Comparison of ENCODE assay signal across 8 cellular contexts in the genomic region with DNA sequence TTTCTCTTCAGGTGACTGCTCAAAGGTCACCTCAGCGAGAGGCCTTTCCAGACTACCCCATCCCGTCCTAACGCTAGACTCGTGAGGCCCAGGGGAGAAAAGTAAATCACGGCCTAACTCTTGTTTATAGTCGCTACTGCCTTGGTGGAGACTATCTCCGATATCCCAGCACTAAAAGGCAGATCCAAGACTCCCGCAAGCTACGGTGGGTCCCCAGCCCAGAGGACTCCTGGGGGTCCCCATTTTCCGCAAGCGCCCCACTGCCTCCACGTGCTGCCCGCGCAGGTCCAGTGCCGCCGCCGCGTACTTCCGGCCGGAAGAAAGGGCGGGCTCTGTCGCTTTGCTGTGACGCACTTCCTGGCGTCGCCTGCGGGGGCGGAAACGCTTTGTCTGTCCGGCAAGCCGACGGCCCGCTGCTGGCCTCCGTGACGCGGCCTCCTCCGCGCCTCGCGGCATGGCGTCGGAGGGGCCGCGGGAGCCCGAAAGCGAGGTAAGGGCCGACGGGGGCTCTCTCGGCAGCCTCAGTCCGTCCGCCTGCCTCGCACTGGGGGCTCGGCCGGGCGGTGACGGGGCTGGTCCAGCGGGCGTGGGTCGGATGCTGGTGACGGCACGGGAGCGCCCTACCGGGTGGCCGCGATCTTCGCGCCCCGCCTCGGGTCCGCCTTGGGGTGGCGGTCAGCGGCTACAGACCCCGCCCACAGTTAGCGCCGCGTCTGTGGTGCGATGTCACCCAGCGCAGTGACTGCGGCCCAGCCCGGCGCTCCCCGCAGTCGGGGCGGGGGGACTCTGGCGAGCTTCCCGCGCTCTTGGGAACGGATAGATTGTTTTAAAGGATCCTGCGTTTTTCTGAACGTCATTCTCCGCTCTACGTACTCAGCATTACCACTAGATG. TPM values are rescaled to one million over a fixed set of nuclear protein-coding genes. Genes with fewer than 3 reads are reported as not detected.
DNase-seq lines count a peak whose midpoint lies in the region; ATAC-seq and TF ChIP-seq lines count a peak whose summit lies in the region.

A gene with protein sequence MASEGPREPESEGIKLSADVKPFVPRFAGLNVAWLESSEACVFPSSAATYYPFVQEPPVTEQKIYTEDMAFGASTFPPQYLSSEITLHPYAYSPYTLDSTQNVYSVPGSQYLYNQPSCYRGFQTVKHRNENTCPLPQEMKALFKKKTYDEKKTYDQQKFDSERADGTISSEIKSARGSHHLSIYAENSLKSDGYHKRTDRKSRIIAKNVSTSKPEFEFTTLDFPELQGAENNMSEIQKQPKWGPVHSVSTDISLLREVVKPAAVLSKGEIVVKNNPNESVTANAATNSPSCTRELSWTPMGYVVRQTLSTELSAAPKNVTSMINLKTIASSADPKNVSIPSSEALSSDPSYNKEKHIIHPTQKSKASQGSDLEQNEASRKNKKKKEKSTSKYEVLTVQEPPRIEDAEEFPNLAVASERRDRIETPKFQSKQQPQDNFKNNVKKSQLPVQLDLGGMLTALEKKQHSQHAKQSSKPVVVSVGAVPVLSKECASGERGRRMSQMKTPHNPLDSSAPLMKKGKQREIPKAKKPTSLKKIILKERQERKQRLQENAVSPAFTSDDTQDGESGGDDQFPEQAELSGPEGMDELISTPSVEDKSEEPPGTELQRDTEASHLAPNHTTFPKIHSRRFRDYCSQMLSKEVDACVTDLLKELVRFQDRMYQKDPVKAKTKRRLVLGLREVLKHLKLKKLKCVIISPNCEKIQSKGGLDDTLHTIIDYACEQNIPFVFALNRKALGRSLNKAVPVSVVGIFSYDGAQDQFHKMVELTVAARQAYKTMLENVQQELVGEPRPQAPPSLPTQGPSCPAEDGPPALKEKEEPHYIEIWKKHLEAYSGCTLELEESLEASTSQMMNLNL (plus strand): TSS at position 378 of the 892 bp plus-strand sequence. CDS start 77 bp downstream, at position 455.

- TF ChIP-seq CTCF in C4-2B (conservative IDR thresholded peaks at IDR 0.05) (peak; percentile 91), coronary artery (IDR thresholded peaks at IDR 0.05) (no peak)

- peaks cover 75% of the 10 kb centered on the region for H3K36me3 Mint-ChIP-seq in activated CD4-positive, alpha-beta T cell treated with anti-CD3 and anti-CD28 coated beads, Interleukin-2, amount 10 ng/mL, durations not matched to agents 24 days and 14 days (ENCODE audit: low read depth)

- peak; percentile 81 for DNase-seq in NCI-H526 treated with DMSO at 0.1 percent for 48 hours (lab: John Stamatoyannopoulos, UW)
- DNase-seq in activated CD4-positive, alpha-beta T cell treated with anti-CD3 and anti-CD28 coated beads, Interleukin-2, amount 10 ng/mL, durations not matched to agents 24 days and 14 days, result peak; percentile 98
- DNase-seq in coronary artery (ENCODE audit: low spot score), result peak; percentile 98
- DNase-seq in left colon, result peak; percentile 96
- peak; percentile 95 for DNase-seq in stimulated activated CD4-positive, alpha-beta T cell treated with anti-CD3 and anti-CD28 coated beads, Interleukin-1b, Interleukin-23, amount 100 ng/mL, for 48 hours

- H3K4me3 Mint-ChIP-seq in activated CD4-positive, alpha-beta T cell treated with anti-CD3 and anti-CD28 coated beads, Interleukin-2, amount 10 ng/mL, durations not matched to agents 24 days and 14 days, result peak within 1 kb of the TSS; percentile 95

- H3K27ac Mint-ChIP-seq in activated CD4-positive, alpha-beta T cell treated with anti-CD3 and anti-CD28 coated beads, Interleukin-2, amount 10 ng/mL, durations not matched to agents 24 days and 14 days, result peak within 1 kb of the TSS; percentile 99

- H3K4me1 Mint-ChIP-seq in activated CD4-positive, alpha-beta T cell treated with anti-CD3 and anti-CD28 coated beads, Interleukin-2, amount 10 ng/mL, durations not matched to agents 24 days and 14 days, result peaks cover 66% of the 10 kb centered on the region

- peak within 1 kb of the TSS; percentile 93 for H3K4me3 ChIP-seq in coronary artery

- H3K27ac ChIP-seq in C4-2B, result peak within 1 kb of the TSS; percentile 92
- peak within 1 kb of the TSS; percentile 100 for H3K27ac ChIP-seq in coronary artery

- no peaks in the 10 kb centered on the region for H3K9me3 Mint-ChIP-seq in activated CD4-positive, alpha-beta T cell treated with anti-CD3 and anti-CD28 coated beads, Interleukin-2, amount 10 ng/mL, durations not matched to agents 24 days and 14 days

- H3K27me3 Mint-ChIP-seq in activated CD4-positive, alpha-beta T cell treated with anti-CD3 and anti-CD28 coated beads, Interleukin-2, amount 10 ng/mL, durations not matched to agents 24 days and 14 days, result no peaks in the 10 kb centered on the region

- intact Hi-C loops in activated CD4-positive, alpha-beta T cell treated with anti-CD3 and anti-CD28 coated beads, Interleukin-2, amount 10 ng/mL, durations not matched to agents 24 days and 14 days (cut with micrococcal nuclease), result loop anchor here (1.0 to 10.0 kb wide), 11 partner anchors 8 to 426 kb away; a partner anchor contains a TSS
- intact Hi-C loops in left colon (cut with DNase I, micrococcal nuclease), result no loop called here

- ATAC-seq in GM19328 (IDR thresholded peaks at IDR 0.05; ENCODE audit: unreplicated experiment) (peak; percentile 89), HG03520 (IDR thresholded peaks at IDR 0.05; ENCODE audit: unreplicated experiment) (peak; percentile 87), left colon (peak; percentile 93)

RNA-seq across cellular contexts. Expression of the gene that starts here (rescaled TPM):
- 48.6 and 50.7 TPM in 2 replicates for total RNA-seq in activated CD4-positive, alpha-beta T cell treated with anti-CD3 and anti-CD28 coated beads, Interleukin-2, amount 10 ng/mL, durations not matched to agents 24 days and 14 days
- total RNA-seq in left colon, result 10 to 100 TPM; 49.4 to 54.3 TPM

Comparison
In these comparisons a context has a peak if more than half of its experiments do, and no peak if none do; other contexts are left out.
1. Peak in every context shown above with its lines: DNase-seq, ATAC-seq, H3K4me3 ChIP-seq and H3K27ac ChIP-seq.